In the genomic region with DNA sequence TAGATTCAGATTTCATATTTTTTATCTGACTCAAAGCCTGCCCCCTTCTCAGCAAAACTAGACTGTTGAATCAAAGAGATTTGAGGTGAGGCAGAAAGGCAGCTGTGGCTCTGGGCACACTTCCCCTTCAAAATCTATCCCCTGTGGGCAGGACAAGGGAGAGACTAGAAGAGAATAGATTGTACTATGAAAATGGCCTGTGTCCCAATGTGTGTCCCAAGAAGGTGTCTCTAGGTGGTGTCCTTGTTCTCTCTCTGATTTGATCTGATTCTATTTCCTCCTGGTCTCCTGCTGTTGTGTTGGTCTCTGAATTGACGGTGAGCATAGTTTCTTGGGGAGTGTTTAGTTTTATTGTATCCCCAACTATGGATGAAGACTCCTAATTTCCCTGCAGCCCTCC, we compare ENCODE assay signal across 21 cellular contexts.
A peak's percentile ranks its signal among the peaks of the same experiment; 100 is the strongest.
DNase-seq lines count a peak whose midpoint lies in the region; ATAC-seq and TF ChIP-seq lines count a peak whose summit lies in the region.
"Had no signal": no experiment of that assay in that cellular context is flagged by ENCODE, and none has a peak within 500 bp of the region (broad histone marks: within the 10 kb centered on the region; RNA-seq: fewer than 3 reads in every experiment).

No MANE protein-coding gene starts in this region.

- H3K27ac ChIP-seq in C4-2B (no peak overlapping the region), endodermal cell (ENCODE audit: low read depth, low read length) (no peak overlapping the region)
- H3K27ac ChIP-seq: body of pancreas, coronary artery, epithelial cell of prostate, RWPE1 had no signal

- H3K27me3 ChIP-seq in Loucy (ENCODE audit: insufficient read depth, low read length, poor library complexity, severe bottlenecking) = no peaks in the 10 kb centered on the region
- no peaks in the 10 kb centered on the region for H3K27me3 ChIP-seq in endodermal cell (ENCODE audit: control insufficient read depth, insufficient read depth, low read length, poor library complexity, severe bottlenecking)
- H3K27me3 ChIP-seq: body of pancreas had no signal

- H3K27me3 Mint-ChIP-seq in endodermal cell (ENCODE audit: insufficient read depth) (no peaks in the 10 kb centered on the region), Calu3 (ENCODE audit: unreplicated experiment) (no peaks in the 10 kb centered on the region)
- H3K27me3 Mint-ChIP-seq: activated naive CD8-positive, alpha-beta T cell; T-cell had no signal

- H3K4me3 ChIP-seq in Loucy (ENCODE audit: low read length, poor library complexity, severe bottlenecking) (no peak overlapping the region), endodermal cell (ENCODE audit: low read length) (no peak overlapping the region)
- H3K4me3 ChIP-seq: body of pancreas, coronary artery, K562 had no signal

- H3K27ac Mint-ChIP-seq in endodermal cell (no peak overlapping the region), Calu3 (ENCODE audit: unreplicated experiment) (no peak overlapping the region)
- H3K27ac Mint-ChIP-seq: activated CD8-positive, alpha-beta T cell treated with anti-CD3 and anti-CD28 coated beads, Interleukin-2, amount 10 ng/mL, durations not matched to agents 7 days and 5 days; activated naive CD8-positive, alpha-beta T cell; T-cell had no signal

- CTCF ChIA-PET in Calu3 (lab: Charles Lee) = no interaction called here

- H2AFZ ChIP-seq in Loucy (ENCODE audit: low read length) = no peak overlapping the region

- no peaks in the 10 kb centered on the region for H3K36me3 ChIP-seq in Loucy (ENCODE audit: insufficient read depth, low read length)
- H3K36me3 ChIP-seq in endodermal cell (ENCODE audit: control insufficient read depth, insufficient read depth, low read length) = no peaks in the 10 kb centered on the region

- no peak overlapping the region for H3K9ac ChIP-seq in Loucy (ENCODE audit: low read depth, low read length, poor library complexity, severe bottlenecking)
- H3K9ac ChIP-seq in endodermal cell (ENCODE audit: extremely low read depth, low read length, poor library complexity, severe bottlenecking) = no peak overlapping the region

- no peaks in the 10 kb centered on the region for H4K20me1 ChIP-seq in Loucy (ENCODE audit: insufficient read depth, low read length, poor library complexity, severe bottlenecking)

- DNase-seq in endodermal cell = no peak
- DNase-seq in activated CD8-positive, alpha-beta memory T cell treated with anti-CD3 and anti-CD28 coated beads for 24 hours = no peak
- DNase-seq in DMS 273 (lab: John Stamatoyannopoulos, UW; ENCODE audit: unreplicated experiment) = no peak
- no peak for DNase-seq in Calu3
- no peak for DNase-seq in GM19240 (ENCODE audit: insufficient read length, low spot score)
- DNase-seq: activated CD4-positive, CD25-positive, alpha-beta regulatory T cell; activated CD8-positive, alpha-beta T cell treated with anti-CD3 and anti-CD28 coated beads, Interleukin-2, amount 10 ng/mL, durations not matched to agents 7 days and 5 days; body of pancreas; NCI-H1105 treated with DMSO at 0.1 percent for 48 hours; NCI-H2171; NCI-H82; right cardiac atrium; T-cell had no signal

- no peaks in the 10 kb centered on the region for H3F3A ChIP-seq in Loucy (ENCODE audit: low read depth)

- H3K4me1 Mint-ChIP-seq in endodermal cell (peaks cover 9% of the 10 kb centered on the region), Calu3 (ENCODE audit: low read depth, unreplicated experiment) (no peaks in the 10 kb centered on the region)

- H3K9me3 ChIP-seq in Loucy (ENCODE audit: insufficient read depth, low read depth, low read length) (no peaks in the 10 kb centered on the region), endodermal cell (ENCODE audit: control insufficient read depth, low read length) (no peaks in the 10 kb centered on the region)
- H3K9me3 ChIP-seq: body of pancreas had no signal

- peak; percentile 52 for ATAC-seq in GM18861 (IDR thresholded peaks at IDR 0.05; ENCODE audit: unreplicated experiment)
- ATAC-seq: activated CD8-positive, alpha-beta T cell treated with anti-CD3 and anti-CD28 coated beads, Interleukin-2, amount 10 ng/mL, durations not matched to agents 7 days and 5 days; body of pancreas; K562; right cardiac atrium; T-cell had no signal

- H3K9me2 ChIP-seq in Loucy (replicated peaks; ENCODE audit: low read depth, low read length) = no peaks in the 10 kb centered on the region

- no peak overlapping the region for H3K4me2 ChIP-seq in Loucy (ENCODE audit: low read depth, low read length, poor library complexity, severe bottlenecking)

- H3K4me3 Mint-ChIP-seq in endodermal cell (no peak overlapping the region), Calu3 (ENCODE audit: low read depth, unreplicated experiment) (no peak overlapping the region)
- H3K4me3 Mint-ChIP-seq: activated CD8-positive, alpha-beta T cell treated with anti-CD3 and anti-CD28 coated beads, Interleukin-2, amount 10 ng/mL, durations not matched to agents 7 days and 5 days; activated naive CD8-positive, alpha-beta T cell; T-cell had no signal

- no TSS peak for BruUV-seq in Calu3 (replicated peaks; lab: Mats Ljungman, UMichigan)

- 67% methylated on average over 1 of the region's 1 CpG; no CpG with 5 or more reads in 1 of the 2 experiments for WGBS in endodermal cell (ENCODE audit: insufficient coverage in 1 of 2, insufficient read length in 1 of 2), 2 experiments

- intact Hi-C loops in Calu3 (cut with micrococcal nuclease; ENCODE audit: unreplicated experiment) = no loop called here

- H3K36me3 Mint-ChIP-seq in endodermal cell (ENCODE audit: low read depth) = no peaks in the 10 kb centered on the region
- H3K36me3 Mint-ChIP-seq in Calu3 (ENCODE audit: insufficient read depth, unreplicated experiment) = no peaks in the 10 kb centered on the region
- H3K36me3 Mint-ChIP-seq: activated naive CD8-positive, alpha-beta T cell; T-cell had no signal

- peak; percentile 24 for TF ChIP-seq CTCF in C4-2B (conservative IDR thresholded peaks at IDR 0.05)
- TF ChIP-seq CTCF in Loucy (conservative IDR thresholded peaks at IDR 0.05; ENCODE audit: low read length) = peak; percentile 50
- TF ChIP-seq CTCF in endodermal cell (conservative IDR thresholded peaks at IDR 0.05) = peak; percentile 50
- no peak for TF ChIP-seq CTCF in Calu3 (IDR thresholded peaks at IDR 0.05; ENCODE audit: unreplicated experiment)

- H3K9me3 Mint-ChIP-seq in endodermal cell (no peaks in the 10 kb centered on the region), Calu3 (ENCODE audit: low read depth, unreplicated experiment) (peaks cover 8% of the 10 kb centered on the region)
- H3K9me3 Mint-ChIP-seq: T-cell had no signal

- H3K79me2 ChIP-seq in Loucy (ENCODE audit: insufficient read depth, low read length) = no peaks in the 10 kb centered on the region

- H3K4me1 ChIP-seq in Loucy (ENCODE audit: insufficient read depth, low read length, poor library complexity, severe bottlenecking) (peaks cover 10% of the 10 kb centered on the region), endodermal cell (ENCODE audit: control insufficient read depth, insufficient read depth, low read length) (no peaks in the 10 kb centered on the region)
- H3K4me1 ChIP-seq: body of pancreas had no signal
